8 cellular contexts compared by ENCODE assay signal in genomic region chr1:16888806-16889178, GRCh38. TPM values are rescaled to one million over a fixed set of nuclear protein-coding genes. Genes with fewer than 3 reads are reported as not detected.
A peak's percentile ranks its signal among the peaks of the same experiment; 100 is the strongest.
DNase-seq lines count a peak whose midpoint lies in the region; ATAC-seq and TF ChIP-seq lines count a peak whose summit lies in the region.

No MANE protein-coding gene starts in this region.

- H3K9me3 Mint-ChIP-seq in activated naive CD4-positive, alpha-beta T cell treated with anti-CD3 and anti-CD28 coated beads, Interleukin-2, amount 50 U/mL, for 24 hours = no peaks in the 10 kb centered on the region

- H3K4me3 Mint-ChIP-seq in activated naive CD4-positive, alpha-beta T cell treated with anti-CD3 and anti-CD28 coated beads, Interleukin-2, amount 50 U/mL, for 24 hours = peak overlapping the region; percentile 92

- H3K9me3 ChIP-seq in lung (ENCODE audit: control insufficient read depth in 2 of 2, insufficient read depth in 1 of 2, low read length in 1 of 2) (no peaks in the 10 kb centered on the region), upper lobe of left lung (no peaks in the 10 kb centered on the region)

- no peaks in the 10 kb centered on the region for H3K27me3 Mint-ChIP-seq in activated naive CD4-positive, alpha-beta T cell treated with anti-CD3 and anti-CD28 coated beads, Interleukin-2, amount 50 U/mL, for 24 hours

- H3K27ac ChIP-seq in lung (ENCODE audit: low read depth in 1 of 2, low read length in 1 of 2) (peak overlapping the region; percentile 83 to 93), upper lobe of left lung (peak overlapping the region; percentile 89 to 95 (median 93))

- no peak for DNase-seq in activated naive CD4-positive, alpha-beta T cell (lab: John Stamatoyannopoulos, UW)
- DNase-seq in cerebellum (ENCODE audit: low spot score) (peak; percentile 44), lung (ENCODE audit: low spot score) (no peak), upper lobe of left lung (peak in 1 of 2 donors; percentile 83), DMS 273 treated with DMSO at 0.1 percent for 48 hours (lab: John Stamatoyannopoulos, UW) (no peak)
- no peak for DNase-seq in stimulated activated CD4-positive, alpha-beta T cell treated with anti-CD3 and anti-CD28 coated beads, Interleukin-2, amount 100 ng/mL, for 24 hours

- peak overlapping the region; percentile 53 for H3K4me3 ChIP-seq in lung
- H3K4me3 ChIP-seq in upper lobe of left lung = peak overlapping the region; percentile 46 to 67 (median 58)

- no peak for TF ChIP-seq EP300 in upper lobe of left lung (IDR thresholded peaks at IDR 0.05)

- H3K36me3 ChIP-seq in lung (ENCODE audit: control insufficient read depth in 2 of 2, insufficient read depth in 2 of 2, low read length in 2 of 2) (no peaks in the 10 kb centered on the region), upper lobe of left lung (no peaks in the 10 kb centered on the region)

- 14 to 33% methylated on average over 20 of the region's 20 CpGs for WGBS in lung, 2 donors
- 7 to 18% methylated on average over 20 of the region's 20 CpGs for WGBS in upper lobe of left lung, 2 donors

- peak overlapping the region; percentile 97 for H3K27ac Mint-ChIP-seq in activated naive CD4-positive, alpha-beta T cell treated with anti-CD3 and anti-CD28 coated beads, Interleukin-2, amount 50 U/mL, for 24 hours

- ATAC-seq in lung (ENCODE audit: insufficient read depth, low FRiP score) (peak; percentile 28), upper lobe of left lung (ENCODE audit: low FRiP score in 2 of 2) (peak; percentile 73 to 75), HG03135 (IDR thresholded peaks at IDR 0.05; ENCODE audit: unreplicated experiment) (no peak)

- no peak for TF ChIP-seq POLR2A in upper lobe of left lung (IDR thresholded peaks at IDR 0.05)

- H3K4me1 Mint-ChIP-seq in activated naive CD4-positive, alpha-beta T cell treated with anti-CD3 and anti-CD28 coated beads, Interleukin-2, amount 50 U/mL, for 24 hours = peaks cover 27% of the 10 kb centered on the region

- TF ChIP-seq CTCF in lung (IDR thresholded peaks at IDR 0.05; ENCODE audit: control extremely low read depth, extremely low read depth) = no peak
- peak in 1 of 6 experiments; percentile 6 for TF ChIP-seq CTCF in upper lobe of left lung (IDR thresholded peaks at IDR 0.05)

- H3K4me1 ChIP-seq in lung (ENCODE audit: control insufficient read depth in 2 of 2, insufficient read depth in 2 of 2, low read length in 2 of 2) (peaks cover 0 to 1% of the 10 kb centered on the region in 2 donors), upper lobe of left lung (peaks cover 4 to 21% (median 8%) of the 10 kb centered on the region in 4 donors)

- H3K27me3 ChIP-seq in lung (ENCODE audit: control insufficient read depth, insufficient read depth) (no peaks in the 10 kb centered on the region), upper lobe of left lung (no peaks in the 10 kb centered on the region)

- H3K36me3 Mint-ChIP-seq in activated naive CD4-positive, alpha-beta T cell treated with anti-CD3 and anti-CD28 coated beads, Interleukin-2, amount 50 U/mL, for 24 hours = no peaks in the 10 kb centered on the region

RNA-seq across cellular contexts. Expression of gene RNU1-2, which starts 7.0 kb away (rescaled TPM):
- 40,842 TPM for total RNA-seq in cerebellum
- 1,000 to 10,000 TPM in 1 of 2 donors, under 1 TPM in 1; under 0.01 to 3,134 TPM for total RNA-seq in lung
- polyA plus RNA-seq in lung = not detected
- over 10,000 TPM in 1 of 6 donors, 1,000 to 10,000 TPM in 2, under 1 TPM in 3; under 0.01 to 14,413 (median 1,360) TPM for total RNA-seq in upper lobe of left lung

RNA-seq across cellular contexts. Expression of gene CROCC, which starts 32.9 kb away (rescaled TPM):
- total RNA-seq in cerebellum = 17.2 TPM
- total RNA-seq in lung = 10 to 100 TPM; 31.5 to 42.2 TPM
- polyA plus RNA-seq in lung = 10 to 100 TPM; 14.9 to 25.4 TPM
- total RNA-seq in upper lobe of left lung = 100 to 1,000 TPM in 2 of 6 donors, 10 to 100 TPM in 4; 21.0 to 184 (median 48.9) TPM
